Comparison of ENCODE assay signal across 23 cellular contexts in genomic region chr1:89578151-89578550, GRCh38.
"Had no signal": no experiment of that assay in that cellular context is flagged by ENCODE, and none has a peak within 500 bp of the region (broad histone marks: within the 10 kb centered on the region; RNA-seq: fewer than 3 reads in every experiment).

No MANE protein-coding gene starts in this region.

- H3K36me3 ChIP-seq: uterus had no signal

- H3K9me3 ChIP-seq: esophagus muscularis mucosa, gastroesophageal sphincter, sigmoid colon, transverse colon, uterus had no signal

- H3K36me3 Mint-ChIP-seq: natural killer cell had no signal

- H3K27me3 Mint-ChIP-seq: activated CD4-positive, alpha-beta memory T cell treated with anti-CD3 and anti-CD28 coated beads, Interleukin-2, amount 10 ng/mL, durations not matched to agents 7 days and 5 days; activated CD4-positive, alpha-beta T cell treated with anti-CD3 and anti-CD28 coated beads, Interleukin-2, amount 10 ng/mL, durations not matched to agents 24 days and 14 days; activated naive CD4-positive, alpha-beta T cell treated with anti-CD3 and anti-CD28 coated beads, Interleukin-2, amount 10 ng/mL, durations not matched to agents 7 days and 5 days; effector memory CD8-positive, alpha-beta T cell; progenitor cell of endocrine pancreas; stimulated activated naive B cell treated with anti-CD40 and anti-IgM and Interleukin-4, amounts not matched to agents 10 μg/mL and 1 μg/mL and 100 μg/mL, for 72 hours had no signal

- H3K9me3 Mint-ChIP-seq: activated CD4-positive, alpha-beta memory T cell treated with anti-CD3 and anti-CD28 coated beads, Interleukin-2, amount 10 ng/mL, durations not matched to agents 7 days and 5 days; activated CD4-positive, alpha-beta T cell treated with anti-CD3 and anti-CD28 coated beads, Interleukin-2, amount 10 ng/mL, durations not matched to agents 24 days and 14 days; activated naive CD4-positive, alpha-beta T cell treated with anti-CD3 and anti-CD28 coated beads, Interleukin-2, amount 10 ng/mL, durations not matched to agents 7 days and 5 days; activated T-cell treated with anti-CD3 and anti-CD28 coated beads, Interleukin-2, amount 50 U/mL, for 72 hours; effector memory CD8-positive, alpha-beta T cell; natural killer cell; stimulated activated naive B cell treated with anti-CD40 and anti-IgM and Interleukin-4, amounts not matched to agents 10 μg/mL and 1 μg/mL and 100 μg/mL, for 72 hours had no signal

- DNase-seq: activated CD4-positive, alpha-beta memory T cell treated with anti-CD3 and anti-CD28 coated beads, Interleukin-2, amount 10 ng/mL, durations not matched to agents 7 days and 5 days; activated CD4-positive, alpha-beta T cell treated with anti-CD3 and anti-CD28 coated beads, Interleukin-2, amount 10 ng/mL, durations not matched to agents 24 days and 14 days; activated effector memory CD4-positive, alpha-beta T cell treated with anti-CD3 and anti-CD28 coated beads, Interleukin-2, amount 50 U/mL, for 16 hours; activated naive CD4-positive, alpha-beta T cell treated with anti-CD3 and anti-CD28 coated beads, Interleukin-2, amount 10 ng/mL, durations not matched to agents 7 days and 5 days; activated T-cell treated with anti-CD3 and anti-CD28 coated beads, Interleukin-2, amount 50 U/mL, for 72 hours; effector memory CD8-positive, alpha-beta T cell; head of caudate nucleus; islet precursor cell; left cardiac atrium; midbrain; natural killer cell; retina; sigmoid colon; stimulated activated CD4-positive, alpha-beta T cell treated with anti-CD3 and anti-CD28 coated beads, Interleukin-2, amount 100 ng/mL, for 48 hours; stimulated activated CD8-positive, alpha-beta memory T cell treated with anti-CD3 and anti-CD28 coated beads, Interleukin-4, amount 100 ng/mL, for 48 hours; stimulated activated naive B cell treated with anti-CD40 and anti-IgM and Interleukin-4, amounts not matched to agents 10 μg/mL and 1 μg/mL and 100 μg/mL, for 72 hours; transverse colon; uterus had no signal

- H3K27me3 ChIP-seq: esophagus muscularis mucosa, gastroesophageal sphincter, sigmoid colon, transverse colon, uterus had no signal

- H3K4me3 Mint-ChIP-seq: activated CD4-positive, alpha-beta memory T cell treated with anti-CD3 and anti-CD28 coated beads, Interleukin-2, amount 10 ng/mL, durations not matched to agents 7 days and 5 days; activated CD4-positive, alpha-beta T cell treated with anti-CD3 and anti-CD28 coated beads, Interleukin-2, amount 10 ng/mL, durations not matched to agents 24 days and 14 days; activated naive CD4-positive, alpha-beta T cell treated with anti-CD3 and anti-CD28 coated beads, Interleukin-2, amount 10 ng/mL, durations not matched to agents 7 days and 5 days; activated T-cell treated with anti-CD3 and anti-CD28 coated beads, Interleukin-2, amount 50 U/mL, for 72 hours; effector memory CD8-positive, alpha-beta T cell; natural killer cell; stimulated activated naive B cell treated with anti-CD40 and anti-IgM and Interleukin-4, amounts not matched to agents 10 μg/mL and 1 μg/mL and 100 μg/mL, for 72 hours had no signal

- H3K4me1 ChIP-seq: esophagus muscularis mucosa, gastroesophageal sphincter, sigmoid colon, uterus had no signal

- H3K4me3 ChIP-seq: esophagus muscularis mucosa, gastroesophageal sphincter, sigmoid colon, transverse colon, uterus had no signal

- ATAC-seq: activated CD4-positive, CD25-positive, alpha-beta regulatory T cell treated with anti-CD3 and anti-CD28 coated beads, Interleukin-2, amount 50 U/mL, for 24 hours; activated T-cell treated with anti-CD3 and anti-CD28 coated beads, Interleukin-2, amount 50 U/mL, for 72 hours; effector memory CD8-positive, alpha-beta T cell; gastroesophageal sphincter; left cardiac atrium; natural killer cell; stimulated activated naive B cell treated with anti-CD40 and anti-IgM and Interleukin-4, amounts not matched to agents 10 μg/mL and 1 μg/mL and 100 μg/mL, for 72 hours had no signal

- H3K27ac Mint-ChIP-seq: activated CD4-positive, alpha-beta memory T cell treated with anti-CD3 and anti-CD28 coated beads, Interleukin-2, amount 10 ng/mL, durations not matched to agents 7 days and 5 days; activated CD4-positive, alpha-beta T cell treated with anti-CD3 and anti-CD28 coated beads, Interleukin-2, amount 10 ng/mL, durations not matched to agents 24 days and 14 days; activated naive CD4-positive, alpha-beta T cell treated with anti-CD3 and anti-CD28 coated beads, Interleukin-2, amount 10 ng/mL, durations not matched to agents 7 days and 5 days; activated T-cell treated with anti-CD3 and anti-CD28 coated beads, Interleukin-2, amount 50 U/mL, for 72 hours; effector memory CD8-positive, alpha-beta T cell; natural killer cell; progenitor cell of endocrine pancreas; stimulated activated naive B cell treated with anti-CD40 and anti-IgM and Interleukin-4, amounts not matched to agents 10 μg/mL and 1 μg/mL and 100 μg/mL, for 72 hours had no signal

- H3K4me1 Mint-ChIP-seq: natural killer cell had no signal

- H3K27ac ChIP-seq: esophagus muscularis mucosa, gastroesophageal sphincter, sigmoid colon, transverse colon, uterus, VCaP had no signal
